8 cellular contexts compared by ENCODE assay signal in the genomic region with DNA sequence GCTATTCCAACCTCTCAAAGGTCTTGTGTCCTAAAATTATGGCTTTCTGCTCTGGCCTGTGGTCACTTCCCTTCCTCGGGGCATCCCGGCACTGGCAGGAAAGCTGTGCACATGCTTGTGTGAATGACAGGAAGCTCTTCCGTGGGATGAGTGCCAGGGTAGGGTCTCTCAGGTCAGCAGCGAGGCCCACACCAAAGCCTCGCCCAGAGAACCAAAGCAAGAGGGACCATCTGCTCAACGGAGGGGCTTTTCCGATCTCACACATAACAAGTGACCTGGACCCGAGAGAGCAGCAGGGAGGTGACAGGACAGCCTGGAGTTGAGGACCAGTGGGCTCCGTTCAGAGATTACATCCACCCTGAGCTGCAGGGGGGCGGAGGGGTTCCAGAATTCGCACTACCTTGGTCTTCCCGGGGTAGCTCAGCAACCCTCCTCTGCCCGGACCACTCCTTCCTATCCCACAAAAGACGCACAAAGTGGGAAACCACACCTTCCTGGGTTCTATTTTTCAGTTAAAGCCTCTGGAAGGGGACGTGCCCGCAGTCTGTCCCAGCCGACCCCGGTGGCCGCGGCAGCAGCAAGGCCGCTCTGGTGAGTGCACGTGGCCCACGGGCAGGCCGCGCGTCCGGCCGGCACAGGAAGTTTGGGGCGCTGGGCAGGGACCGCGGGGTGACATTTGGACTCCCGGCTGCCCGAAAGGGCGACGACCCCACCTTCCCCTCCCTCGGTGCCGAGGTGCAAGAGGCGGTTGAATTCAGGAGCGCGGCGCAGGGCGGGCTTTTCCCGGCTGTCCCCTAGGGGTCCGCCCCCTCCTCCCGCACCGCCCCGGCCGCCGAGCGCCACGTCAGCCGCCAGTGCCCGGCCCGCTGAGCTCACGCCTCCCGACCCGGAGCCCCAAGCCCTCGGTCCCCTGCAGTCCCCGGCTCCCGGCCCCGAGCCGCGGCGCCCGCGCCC. TPM values are rescaled to one million over a fixed set of nuclear protein-coding genes. Genes with fewer than 3 reads are reported as not detected.
DNase-seq lines count a peak whose midpoint lies in the region; ATAC-seq and TF ChIP-seq lines count a peak whose summit lies in the region.

No MANE protein-coding gene starts in this region.

- intact Hi-C loops in tibial artery (cut with DNase I; ENCODE audit: low total_unique reads) = loop anchor here (5.0 to 10.0 kb wide), 2 partner anchors 155 to 182 kb away; partner anchors contain the start of genes BLOC1S5 and BMP6

- TF ChIP-seq CTCF in HFFc6 (IDR thresholded peaks at IDR 0.05) = no peak
- TF ChIP-seq CTCF in tibial artery (IDR thresholded peaks at IDR 0.05) = no peak

- POLR2A ChIA-PET in naive thymus-derived CD8-positive, alpha-beta T cell (lab: Charles Lee) = no interaction called here

- peak overlapping the region; percentile 56 to 75 for H3K27ac ChIP-seq in tibial artery

- H3K27ac Mint-ChIP-seq in HFFc6 = peak overlapping the region; percentile 82
- peak overlapping the region in 7 of 10 donors; percentile 31 to 85 (median 67) for H3K27ac Mint-ChIP-seq in naive thymus-derived CD8-positive, alpha-beta T cell

- H3K9me3 Mint-ChIP-seq in HFFc6 = no peaks in the 10 kb centered on the region
- no peaks in the 10 kb centered on the region for H3K9me3 Mint-ChIP-seq in naive thymus-derived CD8-positive, alpha-beta T cell

- ATAC-seq in naive thymus-derived CD8-positive, alpha-beta T cell = peak; percentile 20 to 31

- DNase-seq in NCI-H2081 (lab: John Stamatoyannopoulos, UW) (peak; percentile 30 to 43), NCI-H2081 treated with DMSO at 0.1 percent for 48 hours (lab: John Stamatoyannopoulos, UW) (no peak), HFFc6 (peak; percentile 4), NCI-H146 treated with DMSO at 0.1 percent for 48 hours (lab: John Stamatoyannopoulos, UW; ENCODE audit: unreplicated experiment) (peak; percentile 1), fibroblast of gingiva (ENCODE audit: low read depth) (peak; percentile 58), tibial artery (peak in 1 of 2 donors; percentile 28)
- DNase-seq in activated CD8-positive, alpha-beta memory T cell treated with anti-CD3 and anti-CD28 coated beads, Interleukin-2, amount 50 U/mL, for 4 hours = peak; percentile 50
- DNase-seq in naive thymus-derived CD8-positive, alpha-beta T cell = peak in 4 of 10 donors; percentile 11 to 24 (median 18)

- peaks cover 18% of the 10 kb centered on the region for H3K4me1 Mint-ChIP-seq in HFFc6 (ENCODE audit: low read depth)
- peaks cover 5 to 14% (median 8%) of the 10 kb centered on the region in 4 donors for H3K4me1 Mint-ChIP-seq in naive thymus-derived CD8-positive, alpha-beta T cell

- H3K27me3 Mint-ChIP-seq in HFFc6 (ENCODE audit: insufficient read depth) = no peaks in the 10 kb centered on the region; the same call in 1 of the 2 replicates
- no peaks in the 10 kb centered on the region for H3K27me3 Mint-ChIP-seq in naive thymus-derived CD8-positive, alpha-beta T cell

- peak overlapping the region; percentile 68 to 86 for H3K4me3 ChIP-seq in tibial artery

- H3K27me3 ChIP-seq in tibial artery = no peaks in the 10 kb centered on the region

- H3K4me1 ChIP-seq in tibial artery = peaks cover 0 to 23% (median 14%) of the 10 kb centered on the region in 4 donors

- peaks cover 0 to under 1% (median under 1%) of the 10 kb centered on the region in 3 donors for H3K36me3 ChIP-seq in tibial artery

- H3K36me3 Mint-ChIP-seq in HFFc6 (ENCODE audit: low read depth) = no peaks in the 10 kb centered on the region; the same call in 1 of the 2 replicates
- H3K36me3 Mint-ChIP-seq in naive thymus-derived CD8-positive, alpha-beta T cell = peaks cover 0 to 6% (median 0%) of the 10 kb centered on the region in 3 donors

- no peaks in the 10 kb centered on the region for H3K9me3 ChIP-seq in tibial artery

- peak overlapping the region; percentile 96 for H3K4me3 Mint-ChIP-seq in HFFc6
- peak overlapping the region; percentile 66 to 90 (median 78) for H3K4me3 Mint-ChIP-seq in naive thymus-derived CD8-positive, alpha-beta T cell

RNA-seq across cellular contexts. Expression of gene TXNDC5, which starts 1.0 kb away (rescaled TPM):
- 100 to 1,000 TPM; 226 to 280 (median 258) TPM for total RNA-seq in HFFc6 (2021; fragmentation: NEBNext Ultra II Directional; extraction: Animal tissue kit (Norgen Biotek cat#: 25700))
- 10 to 100 TPM; 10.7 to 12.1 TPM for total RNA-seq in naive thymus-derived CD8-positive, alpha-beta T cell
- 10 to 100 TPM; 14.5 to 25.2 (median 24.6) TPM for polyA plus RNA-seq in naive thymus-derived CD8-positive, alpha-beta T cell

Comparison
In these comparisons a context has a peak if more than half of its experiments do, and no peak if none do; other contexts are left out.
1. RNA of gene TXNDC5, which starts 1.0 kb away (total RNA-seq): 226 to 280 TPM in HFFc6; 10.7 to 12.1 TPM in naive thymus-derived CD8-positive, alpha-beta T cell; every median in the first group is over 10 times any median in the second.